Comparison of ENCODE assay signal across 20 cellular contexts in genomic region chr5:60026174-60026573, GRCh38.
A peak's percentile ranks its signal among the peaks of the same experiment; 100 is the strongest.
DNase-seq lines count a peak whose midpoint lies in the region; ATAC-seq and TF ChIP-seq lines count a peak whose summit lies in the region.
"Had no signal": no experiment of that assay in that cellular context is flagged by ENCODE, and none has a peak within 500 bp of the region (broad histone marks: within the 10 kb centered on the region; RNA-seq: fewer than 3 reads in every experiment).

No MANE protein-coding gene starts in this region.

- no peak overlapping the region for H3K4me3 ChIP-seq in fibroblast of mammary gland (ENCODE audit: control insufficient read depth, low read depth, low read length)
- H3K4me3 ChIP-seq in osteoblast (ENCODE audit: insufficient read depth, low read length): no peak overlapping the region
- H3K4me3 ChIP-seq: ascending aorta, stomach had no signal

- intact Hi-C loops in left cardiac atrium (cut with DNase I): no loop called here

- no peaks in the 10 kb centered on the region for H3K27me3 ChIP-seq in osteoblast (ENCODE audit: insufficient read depth, low read length)
- H3K27me3 ChIP-seq: ascending aorta, stomach had no signal

- no peaks in the 10 kb centered on the region for H3K79me2 ChIP-seq in osteoblast (ENCODE audit: insufficient read depth, low read length)

- H4K20me1 ChIP-seq in osteoblast (ENCODE audit: insufficient read depth, low read length): no peaks in the 10 kb centered on the region

- no peak overlapping the region for H3K4me2 ChIP-seq in osteoblast (ENCODE audit: insufficient read depth, low read length)

- ATAC-seq in left cardiac atrium (no peak), GM18511 (IDR thresholded peaks at IDR 0.05; ENCODE audit: unreplicated experiment) (no peak)
- ATAC-seq: activated CD8-positive, alpha-beta T cell treated with anti-CD3 and anti-CD28 coated beads for 36 hours; T-helper 17 cell had no signal

- TF ChIP-seq CTCF in fibroblast of mammary gland (conservative IDR thresholded peaks at IDR 0.05; ENCODE audit: control insufficient read depth, insufficient read depth, low read depth, low read length): no peak
- no peak for TF ChIP-seq CTCF in osteoblast (IDR thresholded peaks at IDR 0.05; ENCODE audit: extremely low read depth, low read depth, low read length)

- DNase-seq in GM03348 (ENCODE audit: low spot score): peak; percentile 4
- peak; percentile 26 for DNase-seq in NCI-H460 (ENCODE audit: extremely low read depth, low read depth)
- DNase-seq in fibroblast of mammary gland (ENCODE audit: low read depth): peak; percentile 0
- peak; percentile 13 for DNase-seq in osteoblast (ENCODE audit: insufficient read length, low spot score, missing footprints)
- DNase-seq in left cardiac atrium: no peak
- DNase-seq in middle frontal gyrus (ENCODE audit: extremely low spot score, low spot score): no peak
- DNase-seq: activated CD8-positive, alpha-beta T cell treated with anti-CD3 and anti-CD28 coated beads for 36 hours; activated naive CD4-positive, alpha-beta T cell treated with anti-CD3 and anti-CD28 coated beads, Interleukin-2, amount 10 ng/mL, durations not matched to agents 7 days and 5 days; activated T-cell treated with anti-CD3 and anti-CD28 coated beads, Interleukin-2, amount 50 U/mL, for 24 hours; kidney; mesendoderm; NCI-H1436; NCI-H2171; NCI-H774; SIG-M5; stomach; T-helper 17 cell had no signal

- H3K27ac ChIP-seq in osteoblast (ENCODE audit: low read depth, low read length): no peak overlapping the region
- H3K27ac ChIP-seq: ascending aorta, C4-2B, stomach had no signal

- no peak overlapping the region for H2AFZ ChIP-seq in osteoblast (ENCODE audit: low read length)

- no peaks in the 10 kb centered on the region for H3K36me3 ChIP-seq in osteoblast (ENCODE audit: insufficient read depth, low read length)
- H3K36me3 ChIP-seq: ascending aorta, stomach had no signal

- H3K9me3 ChIP-seq in osteoblast (ENCODE audit: low read depth, low read length): no peaks in the 10 kb centered on the region
- H3K9me3 ChIP-seq: ascending aorta, stomach had no signal

- no peaks in the 10 kb centered on the region for H3K4me1 ChIP-seq in osteoblast (ENCODE audit: insufficient read depth, low read length)
- H3K4me1 ChIP-seq: ascending aorta, stomach had no signal

Comparison
In these comparisons a context has a peak if more than half of its experiments do, and no peak if none do; other contexts are left out.
1. DNase-seq: peak in GM03348 (single experiment), NCI-H460 (single experiment), fibroblast of mammary gland (single experiment) and osteoblast (single experiment); none in left cardiac atrium (single experiment) and middle frontal gyrus (single experiment).